ENCODE assay signal across 13 cellular contexts in genomic region chr1:94081566-94082344, GRCh38. TPM values are rescaled to one million over a fixed set of nuclear protein-coding genes. Genes with fewer than 3 reads are reported as not detected.
DNase-seq lines count a peak whose midpoint lies in the region; ATAC-seq and TF ChIP-seq lines count a peak whose summit lies in the region.
"Had no signal": no experiment of that assay in that cellular context is flagged by ENCODE, and none has a peak within 500 bp of the region (broad histone marks: within the 10 kb centered on the region; RNA-seq: fewer than 3 reads in every experiment).

No MANE protein-coding gene starts in this region.

- no peak overlapping the region for H3K27ac ChIP-seq in spleen
- H3K27ac ChIP-seq: left lung had no signal

- 70 to 80% (median 74%) methylated on average over 7 of the region's 7 CpGs for WGBS in spleen, 5 donors

- peaks cover 0 to 11% (median 0%) of the 10 kb centered on the region in 7 donors for H3K27me3 ChIP-seq in spleen (replicated peaks in 1 of 7)
- H3K27me3 ChIP-seq: left lung had no signal

- TF ChIP-seq POLR2A in spleen (IDR thresholded peaks at IDR 0.05) = no peak

- no peaks in the 10 kb centered on the region for H3K9me3 Mint-ChIP-seq in MCF 10A (ENCODE audit: unreplicated experiment)
- H3K9me3 Mint-ChIP-seq: activated naive CD4-positive, alpha-beta T cell treated with anti-CD3 and anti-CD28 coated beads, Interleukin-2, amount 50 U/mL, for 24 hours had no signal

- no peaks in the 10 kb centered on the region for H3K27me3 Mint-ChIP-seq in MCF 10A (ENCODE audit: insufficient read depth, unreplicated experiment)

- BruUV-seq in MCF 10A (replicated peaks; lab: Mats Ljungman, UMichigan) = no TSS peak

- no peak for TF ChIP-seq CTCF in MCF 10A (IDR thresholded peaks at IDR 0.05; ENCODE audit: unreplicated experiment)
- TF ChIP-seq CTCF in spleen (IDR thresholded peaks at IDR 0.05 in 8 of 11, conservative IDR thresholded peaks at IDR 0.05 in 3 of 11) = no peak

- no peaks in the 10 kb centered on the region for H3K36me3 Mint-ChIP-seq in MCF 10A (ENCODE audit: insufficient read depth, unreplicated experiment)
- H3K36me3 Mint-ChIP-seq: activated naive CD4-positive, alpha-beta T cell treated with anti-CD3 and anti-CD28 coated beads, Interleukin-2, amount 50 U/mL, for 24 hours had no signal

- no peaks in the 10 kb centered on the region for H3K9me3 ChIP-seq in spleen
- H3K9me3 ChIP-seq: left lung had no signal

- peaks cover 0 to 19% (median 3%) of the 10 kb centered on the region in 6 donors for H3K4me1 ChIP-seq in spleen
- H3K4me1 ChIP-seq: left lung had no signal

- H3K27ac Mint-ChIP-seq in MCF 10A (ENCODE audit: low read depth, unreplicated experiment) = peak overlapping the region; percentile 29
- H3K27ac Mint-ChIP-seq: activated naive CD4-positive, alpha-beta T cell treated with anti-CD3 and anti-CD28 coated beads, Interleukin-2, amount 50 U/mL, for 24 hours had no signal

- CTCF ChIA-PET in MCF 10A (lab: Yijun Ruan, JAX) = interaction anchor here (1.1 to 1.3 kb wide), 2 partner anchors 19 to 254 kb away, joined by 3 to 4 read pairs; no protein-coding TSS in a partner anchor

- intact Hi-C loops in MCF 10A (cut with micrococcal nuclease) = no loop called here
- intact Hi-C loops in spleen (cut with DNase I; ENCODE audit: low total_unique reads) = no loop called here

- ATAC-seq in GM18861 (IDR thresholded peaks at IDR 0.05; ENCODE audit: unreplicated experiment) = no peak
- ATAC-seq: left lung had no signal

- no peaks in the 10 kb centered on the region for H3K36me3 ChIP-seq in spleen
- H3K36me3 ChIP-seq: left lung had no signal

- DNase-seq in AG20443 (ENCODE audit: low spot score) = peak; percentile 88
- DNase-seq in LHCN-M2 (ENCODE audit: low read depth) = peak; percentile 88
- DNase-seq in MCF 10A (ENCODE audit: unreplicated experiment) = peak; percentile 95
- peak; percentile 64 to 72 for DNase-seq in lung microvascular endothelial cell (ENCODE audit: low read depth in 2 of 2)
- no peak for DNase-seq in spleen
- no peak for DNase-seq in 8988T
- DNase-seq in NCI-H345 treated with DMSO at 0.1 percent for 48 hours (lab: John Stamatoyannopoulos, UW; ENCODE audit: unreplicated experiment) = no peak
- DNase-seq: activated CD4-positive, CD25-positive, alpha-beta regulatory T cell treated with anti-CD3 and anti-CD28 coated beads, Interleukin-2, amount 50 U/mL, for 72 hours; left lung; NCI-H146; posterior cingulate gyrus had no signal

- no peak overlapping the region for H3K4me3 ChIP-seq in spleen
- H3K4me3 ChIP-seq: left lung had no signal

- H3K4me1 Mint-ChIP-seq in MCF 10A (ENCODE audit: insufficient read depth, unreplicated experiment) = peaks cover 13% of the 10 kb centered on the region
- H3K4me1 Mint-ChIP-seq: activated naive CD4-positive, alpha-beta T cell treated with anti-CD3 and anti-CD28 coated beads, Interleukin-2, amount 50 U/mL, for 24 hours had no signal

- POLR2A ChIA-PET in MCF 10A (lab: Yijun Ruan, JAX) = interaction anchor here (0.7 to 1.4 kb wide), 5 partner anchors 11 to 257 kb away, joined by 3 to 7 read pairs (median 4); no protein-coding TSS in a partner anchor

- no peak overlapping the region for H3K4me3 Mint-ChIP-seq in MCF 10A (ENCODE audit: unreplicated experiment)
- H3K4me3 Mint-ChIP-seq: activated naive CD4-positive, alpha-beta T cell treated with anti-CD3 and anti-CD28 coated beads, Interleukin-2, amount 50 U/mL, for 24 hours had no signal

RNA-seq across cellular contexts. Expression of gene ABCA4, which starts 39.2 kb away (rescaled TPM):
- total RNA-seq in LHCN-M2 (2014; rRNA removed) (under 0.01 and 0.06 TPM in 2 replicates), MCF 10A (2022) (0.20 TPM in 1 of 2 replicates, not detected in the other), lung microvascular endothelial cell (60.8 and 487 TPM in 2 replicates), spleen (under 1 TPM; 0.17 to 0.64 (median 0.26) TPM)
- 0.06 TPM for polyA plus RNA-seq in LHCN-M2 (2012)
- under 1 TPM; 0.04 to 0.10 (median 0.05) TPM for polyA plus RNA-seq in spleen

Comparison
In these comparisons a context has a peak if more than half of its experiments do, and no peak if none do; other contexts are left out.
1. DNase-seq: peak in AG20443 (single experiment), LHCN-M2 (single experiment), MCF 10A (single experiment) and lung microvascular endothelial cell (2 of 2); none in spleen (single experiment), 8988T (single experiment) and NCI-H345 treated with DMSO at 0.1 percent for 48 hours (single experiment).
2. RNA of gene ABCA4, which starts 39.2 kb away (total RNA-seq): 60.8 to 487 TPM in lung microvascular endothelial cell; 0.17 to 0.64 TPM in spleen, under 0.01 to 0.06 TPM in LHCN-M2 and 0.20 TPM in MCF 10A; every median in the first group is over 10 times any median in the second.